Comparison of ENCODE assay signal across 19 cellular contexts in genomic region chr4:142697303-142697702, GRCh38.
DNase-seq lines count a peak whose midpoint lies in the region; ATAC-seq and TF ChIP-seq lines count a peak whose summit lies in the region.
"Had no signal": no experiment of that assay in that cellular context is flagged by ENCODE, and none has a peak within 500 bp of the region (broad histone marks: within the 10 kb centered on the region; RNA-seq: fewer than 3 reads in every experiment).

No MANE protein-coding gene starts in this region.

- peak overlapping the region; percentile 78 for H3K27ac ChIP-seq in VCaP
- H3K27ac ChIP-seq: brain microvascular endothelial cell, SJSA1, suprapubic skin had no signal

- peaks cover 0 to 6% of the 10 kb centered on the region in 2 donors for H3K36me3 Mint-ChIP-seq in activated T-cell treated with anti-CD3 and anti-CD28 coated beads, Interleukin-2, amount 50 U/mL, for 72 hours (ENCODE audit: insufficient read depth in 2 of 2)
- peaks cover 0 to 3% (median 0%) of the 10 kb centered on the region in 3 donors for H3K36me3 Mint-ChIP-seq in naive thymus-derived CD8-positive, alpha-beta T cell

- CTCF ChIA-PET in HEK293T (lab: Yijun Ruan, JAX), result no interaction called here

- no peaks in the 10 kb centered on the region for H3K27me3 Mint-ChIP-seq in activated T-cell treated with anti-CD3 and anti-CD28 coated beads, Interleukin-2, amount 50 U/mL, for 72 hours (ENCODE audit: low read depth)
- no peaks in the 10 kb centered on the region for H3K27me3 Mint-ChIP-seq in naive thymus-derived CD8-positive, alpha-beta T cell
- H3K27me3 Mint-ChIP-seq: activated B cell treated with CpG ODN at 0.5 μM for 24 hours had no signal

- POLR2A ChIA-PET in HEK293T (lab: Yijun Ruan, JAX), result no interaction called here
- POLR2A ChIA-PET in naive thymus-derived CD8-positive, alpha-beta T cell (lab: Charles Lee), result interaction anchor here (0.9 to 1.2 kb wide), 2 partner anchors 8 to 20 kb away, joined by 5 to 6 read pairs; no protein-coding TSS in a partner anchor

- peaks cover 0 to 5% of the 10 kb centered on the region in 2 donors for H3K9me3 Mint-ChIP-seq in activated T-cell treated with anti-CD3 and anti-CD28 coated beads, Interleukin-2, amount 50 U/mL, for 72 hours
- H3K9me3 Mint-ChIP-seq in naive thymus-derived CD8-positive, alpha-beta T cell, result no peaks in the 10 kb centered on the region
- H3K9me3 Mint-ChIP-seq: activated B cell treated with CpG ODN at 0.5 μM for 24 hours had no signal

- H3K27ac Mint-ChIP-seq in activated T-cell treated with anti-CD3 and anti-CD28 coated beads, Interleukin-2, amount 50 U/mL, for 72 hours, result peak overlapping the region; percentile 67
- H3K27ac Mint-ChIP-seq in naive thymus-derived CD8-positive, alpha-beta T cell, result peak overlapping the region; percentile 75 to 98 (median 94)
- H3K27ac Mint-ChIP-seq: activated B cell treated with CpG ODN at 0.5 μM for 24 hours had no signal

- intact Hi-C loops in sciatic nerve (cut with DNase I), result no loop called here

- peaks cover 55% of the 10 kb centered on the region for H3K4me1 Mint-ChIP-seq in activated T-cell treated with anti-CD3 and anti-CD28 coated beads, Interleukin-2, amount 50 U/mL, for 72 hours (ENCODE audit: low read depth)
- peaks cover 34 to 66% (median 58%) of the 10 kb centered on the region in 4 donors for H3K4me1 Mint-ChIP-seq in naive thymus-derived CD8-positive, alpha-beta T cell
- H3K4me1 Mint-ChIP-seq: activated B cell treated with CpG ODN at 0.5 μM for 24 hours had no signal

- no peak for DNase-seq in activated T-cell treated with anti-CD3 and anti-CD28 coated beads, Interleukin-2, amount 50 U/mL, for 72 hours
- DNase-seq in activated T-cell treated with anti-CD3 and anti-CD28 coated beads for 4 hours, result no peak
- DNase-seq in HEK293T (ENCODE audit: extremely low spot score), result no peak
- DNase-seq in naive thymus-derived CD8-positive, alpha-beta T cell, result no peak
- DNase-seq in sciatic nerve (ENCODE audit: low spot score), result no peak
- no peak for DNase-seq in islet precursor cell
- DNase-seq: activated B cell treated with CpG ODN at 0.5 μM for 24 hours, brain microvascular endothelial cell, GOT3, heart left ventricle, Karpas-422, NCI-H1092 treated with DMSO at 0.1 percent for 48 hours, NCI-H2171 treated with DMSO at 0.1 percent for 48 hours, NCI-H774 had no signal

- peak overlapping the region; percentile 51 to 72 for H3K4me3 Mint-ChIP-seq in activated T-cell treated with anti-CD3 and anti-CD28 coated beads, Interleukin-2, amount 50 U/mL, for 72 hours
- H3K4me3 Mint-ChIP-seq in naive thymus-derived CD8-positive, alpha-beta T cell, result peak overlapping the region in 6 of 10 donors; percentile 59 to 76 (median 67)
- H3K4me3 Mint-ChIP-seq: activated B cell treated with CpG ODN at 0.5 μM for 24 hours had no signal

- TF ChIP-seq CTCF in VCaP (conservative IDR thresholded peaks at IDR 0.05), result no peak

- ATAC-seq in activated T-cell treated with anti-CD3 and anti-CD28 coated beads, Interleukin-2, amount 50 U/mL, for 72 hours (replicated peaks in 1 of 2), result no peak
- ATAC-seq in naive thymus-derived CD8-positive, alpha-beta T cell, result no peak
- ATAC-seq in sciatic nerve, result no peak
- ATAC-seq in HG03442 (IDR thresholded peaks at IDR 0.05; ENCODE audit: unreplicated experiment), result no peak
- ATAC-seq: Panc1 had no signal

TF ChIP-seq in HEK293T, 16 proteins besides CTCF, POLR2A, EP300 and RAD21:
- TF ChIP-seq, protein P1, sequence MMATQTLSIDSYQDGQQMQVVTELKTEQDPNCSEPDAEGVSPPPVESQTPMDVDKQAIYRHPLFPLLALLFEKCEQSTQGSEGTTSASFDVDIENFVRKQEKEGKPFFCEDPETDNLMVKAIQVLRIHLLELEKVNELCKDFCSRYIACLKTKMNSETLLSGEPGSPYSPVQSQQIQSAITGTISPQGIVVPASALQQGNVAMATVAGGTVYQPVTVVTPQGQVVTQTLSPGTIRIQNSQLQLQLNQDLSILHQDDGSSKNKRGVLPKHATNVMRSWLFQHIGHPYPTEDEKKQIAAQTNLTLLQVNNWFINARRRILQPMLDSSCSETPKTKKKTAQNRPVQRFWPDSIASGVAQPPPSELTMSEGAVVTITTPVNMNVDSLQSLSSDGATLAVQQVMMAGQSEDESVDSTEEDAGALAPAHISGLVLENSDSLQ (IDR thresholded peaks at IDR 0.05), result peak; percentile 91
- no peak for TF ChIP-seq TARDBP (IDR thresholded peaks at IDR 0.05)
